ENCODE assay signal across 26 cellular contexts in the genomic region with DNA sequence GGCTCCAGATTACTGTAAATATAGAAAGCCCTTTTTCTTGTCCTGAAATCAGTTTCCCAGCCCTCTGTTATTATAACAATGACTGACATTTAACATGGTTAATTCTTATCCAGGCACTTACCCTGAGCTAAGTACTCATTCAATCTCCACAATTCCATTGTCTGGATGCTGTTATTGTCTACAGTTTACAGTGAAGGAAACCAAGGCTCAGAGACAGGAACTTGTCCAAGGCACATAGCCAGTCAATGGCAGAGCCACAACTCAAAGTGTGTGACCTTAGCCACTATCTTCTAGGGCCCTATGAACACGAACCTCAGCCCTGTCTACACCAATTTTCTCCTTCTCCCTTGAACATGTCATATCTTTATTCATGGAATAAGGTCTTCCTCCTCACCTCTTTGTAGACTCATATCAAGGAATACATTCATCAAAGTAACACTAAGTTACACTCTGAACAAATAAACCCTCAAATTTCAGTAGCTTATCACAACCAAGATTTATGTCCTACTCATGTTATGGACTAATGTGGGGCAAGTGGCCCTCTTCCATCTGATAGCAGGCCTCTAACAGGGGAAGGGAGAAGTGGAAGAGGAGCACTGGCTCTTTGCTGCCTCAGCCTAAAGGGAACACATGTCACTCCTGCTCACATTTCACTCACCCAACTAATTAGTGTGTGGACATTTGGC. TPM values are rescaled to one million over a fixed set of nuclear protein-coding genes. Genes with fewer than 3 reads are reported as not detected.
DNase-seq lines count a peak whose midpoint lies in the region; ATAC-seq and TF ChIP-seq lines count a peak whose summit lies in the region.
"Had no signal": no experiment of that assay in that cellular context is flagged by ENCODE, and none has a peak within 500 bp of the region (broad histone marks: within the 10 kb centered on the region; RNA-seq: fewer than 3 reads in every experiment).

No MANE protein-coding gene starts in this region.

- DNase-seq in MCF 10A (ENCODE audit: unreplicated experiment) = no peak
- no peak for DNase-seq in mammary epithelial cell
- peak; percentile 33 for DNase-seq in NCI-H526 treated with DMSO at 0.1 percent for 48 hours (lab: John Stamatoyannopoulos, UW)
- DNase-seq in right atrium auricular region (ENCODE audit: low spot score) = no peak
- no peak for DNase-seq in GM10266 (ENCODE audit: extremely low spot score)
- DNase-seq in colonic mucosa = no peak
- DNase-seq: activated CD4-positive, alpha-beta T cell treated with anti-CD3 and anti-CD28 coated beads for 48 hours; activated naive CD8-positive, alpha-beta T cell treated with anti-CD3 and anti-CD28 coated beads, Interleukin-2, amount 50 U/mL, for 24 hours; activated T-cell treated with anti-CD3 and anti-CD28 coated beads, Interleukin-2, amount 50 U/mL, for 24 hours; BE2C; cerebellar nuclear complex; DMS53; head of caudate nucleus; kidney glomerular epithelial cell; mesenchymal stem cell; NCI-H1105; NCI-H1930; stimulated activated naive CD8-positive, alpha-beta T cell treated with anti-CD3 and anti-CD28 coated beads, Interleukin-15, Interleukin-2, amounts not matched to agents 100 U/mL and 50 U/mL, for 24 hours; thyroid gland had no signal

- peak overlapping the region; percentile 83 for H3K27ac Mint-ChIP-seq in MCF 10A (ENCODE audit: low read depth, unreplicated experiment)
- H3K27ac Mint-ChIP-seq: activated naive CD8-positive, alpha-beta T cell treated with anti-CD3 and anti-CD28 coated beads, Interleukin-2, amount 50 U/mL, for 24 hours; activated T-cell treated with anti-CD3 and anti-CD28 coated beads, Interleukin-2, amount 50 U/mL, for 24 hours; IgD-negative memory B cell; progenitor cell of endocrine pancreas; T-helper 2 cell treated with Interferon-gamma antibody and Interleukin-4, amounts not matched to agents 5 μg/mL and 100 μg/mL, for 36 hours had no signal

- no peaks in the 10 kb centered on the region for H3K36me3 Mint-ChIP-seq in MCF 10A (ENCODE audit: insufficient read depth, unreplicated experiment)
- H3K36me3 Mint-ChIP-seq: IgD-negative memory B cell had no signal

- peaks cover 44% of the 10 kb centered on the region for H3K4me1 Mint-ChIP-seq in MCF 10A (ENCODE audit: insufficient read depth, unreplicated experiment)

- BruUV-seq in MCF 10A (replicated peaks; lab: Mats Ljungman, UMichigan) (no TSS peak), mammary epithelial cell (replicated peaks; lab: Mats Ljungman, UMichigan) (no TSS peak)

- H3K9ac ChIP-seq in mammary epithelial cell (ENCODE audit: insufficient read depth, low read length) (no peak overlapping the region), subcutaneous abdominal adipose tissue (ENCODE audit: low read length in 5 of 5) (peak overlapping the region in 1 of 5 donors; percentile 44), colonic mucosa (ENCODE audit: low read depth in 2 of 2, low read length in 2 of 2) (no peak overlapping the region)

- H3K4me3 ChIP-seq in mammary epithelial cell (replicated peaks in 1 of 3; ENCODE audit: insufficient read depth in 1 of 3, low read depth in 2 of 3, low read length in 3 of 3) (no peak overlapping the region), right atrium auricular region (no peak overlapping the region), subcutaneous abdominal adipose tissue (ENCODE audit: low read depth in 1 of 5, low read length in 5 of 5) (no peak overlapping the region), colonic mucosa (no peak overlapping the region)
- H3K4me3 ChIP-seq: thyroid gland had no signal

- H3K27ac ChIP-seq in mammary epithelial cell (ENCODE audit: insufficient read depth, low read depth, low read length) = no peak overlapping the region
- H3K27ac ChIP-seq in right atrium auricular region = peak overlapping the region; percentile 52 to 55
- peak overlapping the region; percentile 81 for H3K27ac ChIP-seq in subcutaneous abdominal adipose tissue (ENCODE audit: low read depth, low read length)
- no peak overlapping the region for H3K27ac ChIP-seq in colonic mucosa
- H3K27ac ChIP-seq: thyroid gland had no signal

- H3K9me3 Mint-ChIP-seq in MCF 10A (ENCODE audit: unreplicated experiment) = peaks cover 14% of the 10 kb centered on the region
- H3K9me3 Mint-ChIP-seq: T-helper 2 cell treated with Interferon-gamma antibody and Interleukin-4, amounts not matched to agents 5 μg/mL and 100 μg/mL, for 36 hours had no signal

- POLR2A ChIA-PET in MCF 10A (lab: Yijun Ruan, JAX) = interaction anchor here (0.5 to 6.3 kb wide), 10 partner anchors 13 to 435 kb away, joined by 3 to 93 read pairs (median 8); a partner anchor contains a TSS

- H3K4me1 ChIP-seq in mammary epithelial cell (ENCODE audit: insufficient read depth, low read length) = peaks cover 36% of the 10 kb centered on the region
- H3K4me1 ChIP-seq in right atrium auricular region = peaks cover 0 to 28% of the 10 kb centered on the region in 2 donors
- H3K4me1 ChIP-seq in subcutaneous abdominal adipose tissue (ENCODE audit: control insufficient read depth in 5 of 5, insufficient read depth in 5 of 5, low read length in 5 of 5) = peaks cover 3 to 36% (median 20%) of the 10 kb centered on the region in 5 donors
- H3K4me1 ChIP-seq in colonic mucosa = peaks cover 9% of the 10 kb centered on the region
- H3K4me1 ChIP-seq: BE2C had no signal

- H3K79me2 ChIP-seq in mammary epithelial cell (ENCODE audit: insufficient read depth, low read length) = no peaks in the 10 kb centered on the region

- H3K4me3 Mint-ChIP-seq in MCF 10A (ENCODE audit: unreplicated experiment) = no peak overlapping the region
- H3K4me3 Mint-ChIP-seq: activated naive CD8-positive, alpha-beta T cell treated with anti-CD3 and anti-CD28 coated beads, Interleukin-2, amount 50 U/mL, for 24 hours; activated T-cell treated with anti-CD3 and anti-CD28 coated beads, Interleukin-2, amount 50 U/mL, for 24 hours; IgD-negative memory B cell; neural crest cell; T-helper 2 cell treated with Interferon-gamma antibody and Interleukin-4, amounts not matched to agents 5 μg/mL and 100 μg/mL, for 36 hours had no signal

- H3K27me3 ChIP-seq in mammary epithelial cell (ENCODE audit: insufficient read depth, low read length) (no peaks in the 10 kb centered on the region), right atrium auricular region (no peaks in the 10 kb centered on the region), subcutaneous abdominal adipose tissue (ENCODE audit: control insufficient read depth in 5 of 5, insufficient read depth in 4 of 5, low read length in 5 of 5) (no peaks in the 10 kb centered on the region), colonic mucosa (no peaks in the 10 kb centered on the region)
- H3K27me3 ChIP-seq: BE2C, thyroid gland had no signal

- peaks cover 3% of the 10 kb centered on the region for H3K9me3 ChIP-seq in mammary epithelial cell (replicated peaks; ENCODE audit: insufficient read depth, low read length)
- H3K9me3 ChIP-seq in right atrium auricular region = peaks cover 0 to 13% of the 10 kb centered on the region in 2 donors
- H3K9me3 ChIP-seq in subcutaneous abdominal adipose tissue (ENCODE audit: control insufficient read depth in 5 of 5, low read length in 5 of 5) = peaks cover 0 to 11% (median 7%) of the 10 kb centered on the region in 5 donors
- no peaks in the 10 kb centered on the region for H3K9me3 ChIP-seq in colonic mucosa
- H3K9me3 ChIP-seq: BE2C, thyroid gland had no signal

- intact Hi-C loops in MCF 10A (cut with micrococcal nuclease) (no loop called here), mammary epithelial cell (cut with micrococcal nuclease) (no loop called here), colonic mucosa (cut with DNase I) (no loop called here)

- TF ChIP-seq CTCF in MCF 10A (IDR thresholded peaks at IDR 0.05; ENCODE audit: unreplicated experiment) (no peak), mammary epithelial cell (conservative IDR thresholded peaks at IDR 0.05 in 1 of 2, IDR thresholded peaks at IDR 0.05 in 1 of 2; ENCODE audit: extremely low read depth in 1 of 2, insufficient read depth in 1 of 2, low read depth in 1 of 2, low read length in 2 of 2) (no peak), right atrium auricular region (IDR thresholded peaks at IDR 0.05) (no peak), GM10266 (IDR thresholded peaks at IDR 0.05; ENCODE audit: control insufficient read depth, insufficient read depth, low read depth, missing control alignments) (no peak), colonic mucosa (IDR thresholded peaks at IDR 0.05) (no peak)

- WGBS in mammary epithelial cell (ENCODE audit: low coverage, missing lambda C conversion rate) = 53% methylated on average over 1 of the region's 1 CpG

- in situ Hi-C loops in mammary epithelial cell (cut with MboI; ENCODE audit: low sequenced_read_pairs in 2 of 2) = loop anchor here in 1 of 2 donors (10.0 kb wide), 1 partner anchor 142 kb away; no protein-coding TSS in a partner anchor

- dilution Hi-C loops in mammary epithelial cell (cut with HindIII; ENCODE audit: low sequenced_read_pairs) = loop anchor here (5.0 to 10.0 kb wide), 2 partner anchors 139 to 432 kb away; no protein-coding TSS in a partner anchor

- H3K36me3 ChIP-seq in mammary epithelial cell (ENCODE audit: insufficient read depth, low read length) (no peaks in the 10 kb centered on the region), right atrium auricular region (no peaks in the 10 kb centered on the region), subcutaneous abdominal adipose tissue (ENCODE audit: control insufficient read depth in 5 of 5, insufficient read depth in 5 of 5, low read length in 5 of 5) (no peaks in the 10 kb centered on the region), colonic mucosa (no peaks in the 10 kb centered on the region)
- H3K36me3 ChIP-seq: BE2C, thyroid gland had no signal

- H2AFZ ChIP-seq in mammary epithelial cell (ENCODE audit: low read depth, low read length) = no peak overlapping the region

- no peaks in the 10 kb centered on the region for H3K27me3 Mint-ChIP-seq in MCF 10A (ENCODE audit: insufficient read depth, unreplicated experiment)

- ATAC-seq in HG03565 (IDR thresholded peaks at IDR 0.05; ENCODE audit: unreplicated experiment) = no peak
- ATAC-seq: activated naive CD8-positive, alpha-beta T cell treated with anti-CD3 and anti-CD28 coated beads, Interleukin-2, amount 50 U/mL, for 24 hours; stimulated activated naive CD8-positive, alpha-beta T cell treated with anti-CD3 and anti-CD28 coated beads, Interleukin-15, Interleukin-2, amounts not matched to agents 100 U/mL and 50 U/mL, for 24 hours had no signal

- no peak overlapping the region for H3K4me2 ChIP-seq in mammary epithelial cell (ENCODE audit: insufficient read depth, low read depth, low read length)

- no peaks in the 10 kb centered on the region for H4K20me1 ChIP-seq in mammary epithelial cell (ENCODE audit: insufficient read depth, low read length)

- CTCF ChIA-PET in MCF 10A (lab: Yijun Ruan, JAX) (interaction anchor here (0.6 to 4.6 kb wide), 10 partner anchors 10 to 436 kb away, joined by 3 to 35 read pairs (median 5); no protein-coding TSS in a partner anchor), mammary epithelial cell (lab: Charles Lee; ENCODE audit: low non-redundant PET) (no interaction called here)

RNA-seq across cellular contexts. Expression of a gene that starts 39.3 kb away (rescaled TPM):
- total RNA-seq in MCF 10A (2022) = not detected in 2 replicates
- not detected for total RNA-seq in mammary epithelial cell
- polyA plus RNA-seq in mammary epithelial cell = not detected
- polyA minus RNA-seq in mammary epithelial cell = not detected
- total RNA-seq in right atrium auricular region = 10 to 100 TPM in 1 of 2 donors, 1 to 10 TPM in 1; 6.3 to 13.6 TPM
- 1 to 10 TPM; 2.5 to 7.1 TPM for total RNA-seq in colonic mucosa
- total RNA-seq: G401 had no signal
- polyA plus RNA-seq: IgD-negative memory B cell had no signal

RNA-seq across cellular contexts. Expression of a gene that starts 48.4 kb away (rescaled TPM):
- total RNA-seq in MCF 10A (2022) = 198 and 202 TPM in 2 replicates
- 100 to 1,000 TPM; 195 to 208 TPM for total RNA-seq in mammary epithelial cell
- polyA plus RNA-seq in mammary epithelial cell = 84.3 TPM
- 309 TPM for polyA minus RNA-seq in mammary epithelial cell
- total RNA-seq in right atrium auricular region = 10 to 100 TPM; 26.8 to 52.5 TPM
- 100 to 1,000 TPM; 113 to 117 TPM for total RNA-seq in colonic mucosa

RNA-seq across cellular contexts. Expression of a gene that starts 59.4 kb away (rescaled TPM):
- total RNA-seq in MCF 10A (2022) (159 and 229 TPM in 2 replicates), mammary epithelial cell (100 to 1,000 TPM in 1 of 2 donors, 10 to 100 TPM in 1; 53.0 to 127 TPM), right atrium auricular region (10 to 100 TPM; 42.3 to 54.3 TPM), colonic mucosa (100 to 1,000 TPM in 1 of 2 donors, 10 to 100 TPM in 1; 72.7 to 162 TPM)
- 160 TPM for polyA plus RNA-seq in mammary epithelial cell
- polyA minus RNA-seq in mammary epithelial cell = 291 TPM

Comparison
In these comparisons a context has a peak if more than half of its experiments do, and no peak if none do; other contexts are left out.
1. H3K27ac ChIP-seq: peak in right atrium auricular region (2 of 2) and subcutaneous abdominal adipose tissue (single experiment); none in mammary epithelial cell (single experiment) and colonic mucosa (single experiment).